ENCODE assay signal across 1 cellular context in genomic region chr16:64280317-64280716, GRCh38.
TF ChIP-seq lines count a peak whose summit lies in the region.

No MANE protein-coding gene starts in this region.

TF ChIP-seq in HepG2, 621 proteins besides CTCF, POLR2A, EP300 and RAD21 (continued from another document):
- peak; percentile 74; the same call in 1 of the 2 replicates for TF ChIP-seq HMGXB3 (CRISPR knock-in tag; IDR thresholded peaks at IDR 0.05; ENCODE audit: borderline replicate concordance)
- TF ChIP-seq ZNF850 (CRISPR knock-in tag; conservative IDR thresholded peaks at IDR 0.05) = no peak
- TF ChIP-seq ZNF441 (CRISPR knock-in tag; IDR thresholded peaks at IDR 0.05; ENCODE audit: borderline replicate concordance) = no peak
- TF ChIP-seq MAFK (conservative IDR thresholded peaks at IDR 0.05 in 1 of 2, IDR thresholded peaks at IDR 0.05 in 1 of 2; ENCODE audit: low read length in 2 of 2) = peak; percentile 66 to 76
- no peak for TF ChIP-seq ATF7-NPFF (CRISPR knock-in tag; IDR thresholded peaks at IDR 0.05; ENCODE audit: low read depth)
- TF ChIP-seq ZNF430 (CRISPR knock-in tag; IDR thresholded peaks at IDR 0.05) = no peak
- TF ChIP-seq GABPB1 (CRISPR knock-in tag; IDR thresholded peaks at IDR 0.05) = peak; percentile 72; the same call in 1 of the 2 replicates
- peak; percentile 58 for TF ChIP-seq ZMYM4 (CRISPR knock-in tag; IDR thresholded peaks at IDR 0.05)
- TF ChIP-seq SNAI1 (CRISPR knock-in tag; IDR thresholded peaks at IDR 0.05; ENCODE audit: borderline replicate concordance) = no peak
- peak; percentile 73 for TF ChIP-seq NFYC (CRISPR knock-in tag; IDR thresholded peaks at IDR 0.05)
- TF ChIP-seq ZNF513 (CRISPR knock-in tag; conservative IDR thresholded peaks at IDR 0.05) = no peak
- no peak for TF ChIP-seq PREB (CRISPR knock-in tag; IDR thresholded peaks at IDR 0.05)
- no peak for TF ChIP-seq ZFP41 (CRISPR knock-in tag; IDR thresholded peaks at IDR 0.05; ENCODE audit: borderline replicate concordance)
- no peak for TF ChIP-seq GABPA (IDR thresholded peaks at IDR 0.05; ENCODE audit: low read depth, low read length)
- peak; percentile 63 for TF ChIP-seq GABPA (CRISPR knock-in tag; IDR thresholded peaks at IDR 0.05; ENCODE audit: low read depth)
- TF ChIP-seq SP1 (IDR thresholded peaks at IDR 0.05) = no peak
- peak; percentile 31; the same call in 1 of the 2 replicates for TF ChIP-seq SP1 (CRISPR knock-in tag; IDR thresholded peaks at IDR 0.05)
- TF ChIP-seq HIC2 (CRISPR knock-in tag; IDR thresholded peaks at IDR 0.05; ENCODE audit: low read depth) = no peak
- no peak for TF ChIP-seq SRF (IDR thresholded peaks at IDR 0.05; ENCODE audit: low read depth, low read length)
- TF ChIP-seq NFYB (CRISPR knock-in tag; IDR thresholded peaks at IDR 0.05) = peak; percentile 55; the same call in 1 of the 2 replicates
- TF ChIP-seq ATM (IDR thresholded peaks at IDR 0.05; ENCODE audit: borderline replicate concordance) = no peak
- no peak for TF ChIP-seq HINFP (CRISPR knock-in tag; IDR thresholded peaks at IDR 0.05; ENCODE audit: low read depth)
- TF ChIP-seq ZBTB7B (CRISPR knock-in tag; IDR thresholded peaks at IDR 0.05) = no peak
- no peak for TF ChIP-seq ZNF138 (CRISPR knock-in tag; IDR thresholded peaks at IDR 0.05; ENCODE audit: low read depth)
- TF ChIP-seq FUBP1 (CRISPR knock-in tag; IDR thresholded peaks at IDR 0.05; ENCODE audit: borderline replicate concordance) = no peak
- no peak for TF ChIP-seq ZNF383 (CRISPR knock-in tag; IDR thresholded peaks at IDR 0.05; ENCODE audit: borderline replicate concordance)
- TF ChIP-seq HOMEZ (CRISPR knock-in tag; IDR thresholded peaks at IDR 0.05; ENCODE audit: low read depth) = no peak
TF ChIP-seq in HepG2: peak in this region for 9.
